8 cellular contexts compared by ENCODE assay signal in genomic region chr19:5804516-5805464, GRCh38. TPM values are rescaled to one million over a fixed set of nuclear protein-coding genes. Genes with fewer than 3 reads are reported as not detected.
A peak's percentile ranks its signal among the peaks of the same experiment; 100 is the strongest.
DNase-seq lines count a peak whose midpoint lies in the region; ATAC-seq, FAIRE-seq and TF ChIP-seq lines count a peak whose summit lies in the region.

NRTN (plus strand) TSS chr19:5805067; CDS start chr19:5824166, 19,099 bp downstream.

- POLR2A ChIA-PET in GM10248 (lab: Yijun Ruan, JAX): interaction anchor here (0.9 to 1.5 kb wide), 2 partner anchors 14 to 24 kb away, joined by 3 to 14 read pairs; partner anchors contain the start of gene DUS3L

- ATAC-seq in right cardiac atrium: peak; percentile 38 to 52
- ATAC-seq in GM19035 (IDR thresholded peaks at IDR 0.05; ENCODE audit: unreplicated experiment): no peak

- no peak for TF ChIP-seq CTCF in GM10248 (IDR thresholded peaks at IDR 0.05; ENCODE audit: control extremely low read depth, extremely low read depth, low read depth, missing control alignments)

- CTCF ChIA-PET in GM10248 (lab: Yijun Ruan, JAX): interaction anchor here (0.6 to 2.6 kb wide), 54 partner anchors 8 to 572 kb away, joined by 3 to 75 read pairs (median 4); partner anchors contain the start of genes DUS3L, FUT6, NDUFA11 and RPL36

- whole genome bisulfite sequencing in right cardiac atrium: 2% methylated on average over 93 of the region's 107 CpGs

- no peaks in the 10 kb centered on the region for H3K27me3 ChIP-seq in right cardiac atrium (ENCODE audit: control insufficient read depth, insufficient read depth)

- TF ChIP-seq POLR2A in H54 (IDR thresholded peaks at IDR 0.05; ENCODE audit: low read depth, low read length): no peak

- intact Hi-C loops in right cardiac atrium (cut with DNase I): loop anchor here (2.0 to 10.0 kb wide), 5 partner anchors 88 to 218 kb away; no protein-coding TSS in a partner anchor

- no peak for FAIRE-seq in H54 (lab: Jason Lieb, UNC)

- peak; percentile 80 for DNase-seq in GM10248 (ENCODE audit: extremely low spot score)
- DNase-seq in NCI-H69 (lab: John Stamatoyannopoulos, UW): peak; percentile 93
- peak; percentile 84 for DNase-seq in activated effector memory CD4-positive, alpha-beta T cell treated with anti-CD3 and anti-CD28 coated beads, Interleukin-2, amount 50 U/mL, for 16 hours
- DNase-seq in right cardiac atrium: peak in 2 of 3 donors; percentile 71 to 72
- DNase-seq in stimulated activated CD4-positive, alpha-beta T cell treated with anti-CD3 and anti-CD28 coated beads, Interleukin-2, amount 100 ng/mL, for 24 hours: peak; percentile 48 to 61
- no peak for DNase-seq in NCI-H2107 treated with DMSO at 0.1 percent for 48 hours (lab: John Stamatoyannopoulos, UW; ENCODE audit: unreplicated experiment)
- DNase-seq in H54 (ENCODE audit: insufficient read length, low spot score): no peak

- no peaks in the 10 kb centered on the region for H3K9me3 ChIP-seq in right cardiac atrium (ENCODE audit: control insufficient read depth, low read length)

- H3K4me3 ChIP-seq in right cardiac atrium (ENCODE audit: low read length): peak within 1 kb of the TSS; percentile 60

- H3K27ac ChIP-seq in right cardiac atrium (ENCODE audit: low read length): peak within 1 kb of the TSS; percentile 86

- no peaks in the 10 kb centered on the region for H3K4me1 ChIP-seq in right cardiac atrium (ENCODE audit: control insufficient read depth, insufficient read depth, low read length)

RNA-seq across cellular contexts. Expression of gene NRTN, which starts in this region (rescaled TPM):
- total RNA-seq in right cardiac atrium: 10 to 100 TPM; 31.6 to 57.1 (median 52.5) TPM
- polyA plus RNA-seq in right cardiac atrium: 31.7 TPM

Comparison
In these comparisons a context has a peak if more than half of its experiments do, and no peak if none do; other contexts are left out.
1. DNase-seq: peak in GM10248 (single experiment), NCI-H69 (single experiment), activated effector memory CD4-positive, alpha-beta T cell treated with anti-CD3 and anti-CD28 coated beads, Interleukin-2, amount 50 U/mL, for 16 hours (single experiment), right cardiac atrium (2 of 3) and stimulated activated CD4-positive, alpha-beta T cell treated with anti-CD3 and anti-CD28 coated beads, Interleukin-2, amount 100 ng/mL, for 24 hours (2 of 2); none in NCI-H2107 treated with DMSO at 0.1 percent for 48 hours (single experiment) and H54 (single experiment).